30 cellular contexts compared by ENCODE assay signal in genomic region chr2:187143537-187143936, GRCh38.
"Had no signal": no experiment of that assay in that cellular context is flagged by ENCODE, and none has a peak within 500 bp of the region (broad histone marks: within the 10 kb centered on the region; RNA-seq: fewer than 3 reads in every experiment).

No MANE protein-coding gene starts in this region.

- DNase-seq: naive thymus-derived CD8-positive, alpha-beta T cell; nephron progenitor cell; nucleus accumbens; pancreas; psoas muscle; right cardiac atrium; spleen; stimulated activated CD4-positive, alpha-beta T cell treated with anti-CD3 and anti-CD28 coated beads, Interleukin-12 subunit alpha, Interleukin-12 subunit beta, amount 100 ng/mL, for 4 hours; stimulated activated CD4-positive, alpha-beta T cell treated with anti-CD3 and anti-CD28 coated beads, Interleukin-1b, Interleukin-23, amount 100 ng/mL, for 48 hours; stimulated activated CD4-positive, alpha-beta T cell treated with anti-CD3 and anti-CD28 coated beads, Interleukin-4, amount 100 ng/mL, for 1 hour; stimulated activated CD4-positive, alpha-beta T cell treated with anti-CD3 and anti-CD28 coated beads, Interleukin-4, amount 100 ng/mL, for 4 hours; stimulated activated CD8-positive, alpha-beta memory T cell treated with anti-CD3 and anti-CD28 coated beads, Interleukin-4, amount 100 ng/mL, for 48 hours; stimulated activated naive CD4-positive, alpha-beta T cell; stimulated activated naive CD8-positive, alpha-beta T cell treated with anti-CD3 and anti-CD28 coated beads, Interleukin-15, amount 100 ng/mL, for 72 hours; stimulated activated naive CD8-positive, alpha-beta T cell treated with anti-CD3 and anti-CD28 coated beads, Interleukin-15, Interleukin-2, amounts not matched to agents 100 U/mL and 50 U/mL, for 24 hours; substantia nigra; testis; tibial artery; transverse colon; upper lobe of right lung; uterus had no signal

- H3K4me3 ChIP-seq: pancreas, psoas muscle, skin epidermis, smooth muscle cell, spleen, suprapubic skin, testis, tibial artery, transverse colon, upper lobe of right lung, uterus had no signal

- ATAC-seq: naive thymus-derived CD8-positive, alpha-beta T cell; natural killer cell treated with Interleukin-12 subunit alpha and Interleukin-12 subunit beta and Interleukin-15 and Interleukin-18, amount 100 ng/mL, for 72 hours; pancreas; psoas muscle; right cardiac atrium; sciatic nerve; stimulated activated memory B cell treated with anti-CD40 and anti-IgM and Interleukin-4, amounts not matched to agents 10 μg/mL and 1 μg/mL and 100 μg/mL, for 72 hours; stimulated activated naive CD8-positive, alpha-beta T cell treated with anti-CD3 and anti-CD28 coated beads, Interleukin-15, amount 100 ng/mL, for 72 hours; stimulated activated naive CD8-positive, alpha-beta T cell treated with anti-CD3 and anti-CD28 coated beads, Interleukin-15, Interleukin-2, amounts not matched to agents 100 U/mL and 50 U/mL, for 24 hours; upper lobe of right lung had no signal

- H3K9me3 Mint-ChIP-seq: nephron progenitor cell; neural crest cell; stimulated activated naive CD8-positive, alpha-beta T cell treated with anti-CD3 and anti-CD28 coated beads, Interleukin-15, amount 100 ng/mL, for 72 hours; type B pancreatic cell had no signal

- H3K27me3 ChIP-seq: neutrophil, pancreas, spleen, suprapubic skin, testis, tibial artery, transverse colon, upper lobe of right lung, uterus had no signal

- H3K4me2 ChIP-seq: smooth muscle cell had no signal

- H3K4me1 ChIP-seq: pancreas, psoas muscle, spleen, suprapubic skin, testis, tibial artery, transverse colon, upper lobe of right lung, uterus had no signal

- FAIRE-seq: pancreas had no signal

- H3K9me3 ChIP-seq: neutrophil, pancreas, suprapubic skin, testis, tibial artery, upper lobe of right lung, uterus had no signal

- H3K27ac ChIP-seq: neutrophil, pancreas, psoas muscle, skin epidermis, spleen, suprapubic skin, testis, tibial artery, transverse colon, upper lobe of right lung, uterus had no signal

- H3K36me3 ChIP-seq: neutrophil, pancreas, spleen, suprapubic skin, tibial artery, transverse colon, upper lobe of right lung, uterus had no signal

- H3K27ac Mint-ChIP-seq: naive thymus-derived CD8-positive, alpha-beta T cell; natural killer cell treated with Interleukin-12 subunit alpha and Interleukin-12 subunit beta and Interleukin-15 and Interleukin-18, amount 100 ng/mL, for 72 hours; nephron progenitor cell; stimulated activated memory B cell treated with anti-CD40 and anti-IgM and Interleukin-4, amounts not matched to agents 10 μg/mL and 1 μg/mL and 100 μg/mL, for 72 hours; stimulated activated naive CD8-positive, alpha-beta T cell treated with anti-CD3 and anti-CD28 coated beads, Interleukin-15, amount 100 ng/mL, for 72 hours; type B pancreatic cell had no signal

- H3K36me3 Mint-ChIP-seq: naive thymus-derived CD8-positive, alpha-beta T cell; natural killer cell treated with Interleukin-12 subunit alpha and Interleukin-12 subunit beta and Interleukin-15 and Interleukin-18, amount 100 ng/mL, for 72 hours; stimulated activated memory B cell treated with anti-CD40 and anti-IgM and Interleukin-4, amounts not matched to agents 10 μg/mL and 1 μg/mL and 100 μg/mL, for 72 hours; type B pancreatic cell had no signal
